Comparison of ENCODE assay signal across 1 cellular context in genomic region chr3:13487403-13487802, GRCh38.
TF ChIP-seq lines count a peak whose summit lies in the region.

No MANE protein-coding gene starts in this region.

TF ChIP-seq in HepG2, 621 proteins besides CTCF, POLR2A, EP300 and RAD21 (continued from another document):
- TF ChIP-seq PAXIP1 (CRISPR knock-in tag; conservative IDR thresholded peaks at IDR 0.05) (peak; percentile 57), ZNF512 (CRISPR knock-in tag; IDR thresholded peaks at IDR 0.05) (no peak)
TF ChIP-seq in HepG2: peak in this region for 34.
